11 cellular contexts compared by ENCODE assay signal in the genomic region with DNA sequence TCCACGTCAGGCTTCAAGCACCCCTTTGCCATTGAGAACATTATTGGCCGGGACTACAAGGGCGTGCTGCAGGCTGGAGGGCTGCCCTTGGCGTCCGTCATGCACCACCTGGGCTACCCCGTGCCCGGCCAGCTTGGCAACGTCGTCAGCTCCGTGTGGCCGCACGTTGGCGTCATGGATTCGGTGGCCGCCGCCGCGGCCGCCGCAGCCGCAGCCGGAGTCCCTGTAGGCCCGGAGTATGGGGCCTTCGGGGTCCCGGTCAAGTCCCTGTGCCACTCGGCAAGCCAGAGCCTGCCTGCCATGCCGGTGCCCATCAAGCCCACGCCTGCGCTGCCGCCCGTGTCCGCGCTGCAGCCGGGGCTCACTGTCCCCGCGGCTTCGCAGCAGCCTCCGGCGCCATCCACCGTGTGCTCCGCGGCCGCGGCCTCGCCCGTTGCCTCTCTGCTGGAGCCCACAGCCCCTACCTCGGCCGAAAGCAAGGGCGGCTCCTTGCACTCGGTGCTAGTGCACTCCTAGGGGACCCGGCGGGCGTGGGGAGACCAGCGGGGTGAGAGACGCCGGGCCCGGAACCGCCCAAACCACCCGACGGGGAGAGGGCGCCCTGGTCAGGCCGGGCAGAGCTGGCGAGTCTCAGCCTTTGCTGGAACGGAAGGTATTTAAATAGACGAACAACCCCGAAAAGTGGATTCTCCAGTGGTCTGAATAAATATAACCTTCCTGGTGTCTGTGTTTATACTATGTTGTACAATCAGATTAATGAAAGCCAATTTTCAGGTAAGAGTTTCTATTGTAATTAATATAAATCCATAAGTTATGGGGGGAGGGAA. TPM values are rescaled to one million over a fixed set of nuclear protein-coding genes. Genes with fewer than 3 reads are reported as not detected.
A peak's percentile ranks its signal among the peaks of the same experiment; 100 is the strongest.
DNase-seq lines count a peak whose midpoint lies in the region; ATAC-seq and TF ChIP-seq lines count a peak whose summit lies in the region.
"Had no signal": no experiment of that assay in that cellular context is flagged by ENCODE, and none has a peak within 500 bp of the region (broad histone marks: within the 10 kb centered on the region; RNA-seq: fewer than 3 reads in every experiment).

No MANE protein-coding gene starts in this region.

- DNase-seq in CD4-positive, CD25-positive, alpha-beta regulatory T cell = no peak
- DNase-seq in GM13976 (ENCODE audit: low spot score) (peak; percentile 36), natural killer cell (no peak), kidney tubule cell (ENCODE audit: low spot score) (no peak), chondrocyte (ENCODE audit: low spot score) (no peak)
- DNase-seq: RPMI8226 had no signal

- H3K9me3 ChIP-seq in CD4-positive, CD25-positive, alpha-beta regulatory T cell (ENCODE audit: control insufficient read depth in 2 of 2, low read length in 2 of 2) = no peaks in the 10 kb centered on the region

- H3K36me3 Mint-ChIP-seq in CD4-positive, CD25-positive, alpha-beta regulatory T cell = no peaks in the 10 kb centered on the region
- H3K36me3 Mint-ChIP-seq in brain = no peaks in the 10 kb centered on the region
- no peaks in the 10 kb centered on the region for H3K36me3 Mint-ChIP-seq in natural killer cell
- peaks cover 5% of the 10 kb centered on the region for H3K36me3 Mint-ChIP-seq in chondrocyte (ENCODE audit: low read depth)

- no peak overlapping the region for H3K4me3 ChIP-seq in CD4-positive, CD25-positive, alpha-beta regulatory T cell (ENCODE audit: low read depth, low read length)

- ATAC-seq in CD4-positive, CD25-positive, alpha-beta regulatory T cell (ENCODE audit: low read depth in 2 of 2) = no peak
- ATAC-seq in natural killer cell = peak in 1 of 3 donors; percentile 13
- ATAC-seq in GM18870 (IDR thresholded peaks at IDR 0.05; ENCODE audit: unreplicated experiment) = no peak
- ATAC-seq in GM21717 (IDR thresholded peaks at IDR 0.05; ENCODE audit: unreplicated experiment) = no peak

- no peak overlapping the region for H3K27ac Mint-ChIP-seq in CD4-positive, CD25-positive, alpha-beta regulatory T cell
- H3K27ac Mint-ChIP-seq in brain (no peak overlapping the region), natural killer cell (no peak overlapping the region), chondrocyte (ENCODE audit: unreplicated experiment) (no peak overlapping the region)

- intact Hi-C loops in natural killer cell (cut with micrococcal nuclease) = no loop called here

- peaks cover 0 to 38% (median 15%) of the 10 kb centered on the region in 4 donors for H3K4me1 Mint-ChIP-seq in CD4-positive, CD25-positive, alpha-beta regulatory T cell
- H3K4me1 Mint-ChIP-seq in brain (peaks cover 50% of the 10 kb centered on the region), natural killer cell (peaks cover 9% of the 10 kb centered on the region in 2 donors), chondrocyte (ENCODE audit: low read depth) (peaks cover 21% of the 10 kb centered on the region)

- in situ Hi-C loops in GM13976 (cut with MboI; ENCODE audit: low sequenced_read_pairs, unreplicated experiment) = no loop called here

- peak overlapping the region; percentile 6 to 67 (median 53) for H3K4me3 Mint-ChIP-seq in CD4-positive, CD25-positive, alpha-beta regulatory T cell
- H3K4me3 Mint-ChIP-seq in brain (peak overlapping the region; percentile 11 to 82 (median 39)), natural killer cell (peak overlapping the region; percentile 37), chondrocyte (ENCODE audit: unreplicated experiment) (no peak overlapping the region)

- H3K27ac ChIP-seq in CD4-positive, CD25-positive, alpha-beta regulatory T cell (ENCODE audit: insufficient read depth, low read length, poor library complexity, severe bottlenecking) = no peak overlapping the region

- no peak for TF ChIP-seq CTCF in GM13976 (IDR thresholded peaks at IDR 0.05; ENCODE audit: borderline replicate concordance, control extremely low read depth, extremely low read depth, insufficient read depth, missing control alignments)
- no peak for TF ChIP-seq CTCF in brain (conservative IDR thresholded peaks at IDR 0.05)
- no peak for TF ChIP-seq CTCF in natural killer cell (IDR thresholded peaks at IDR 0.05)
- TF ChIP-seq CTCF in chondrocyte (IDR thresholded peaks at IDR 0.05) = no peak

- H3K4me1 ChIP-seq in CD4-positive, CD25-positive, alpha-beta regulatory T cell (ENCODE audit: control insufficient read depth, insufficient read depth, low read length, poor library complexity, severe bottlenecking) = peaks cover 10% of the 10 kb centered on the region

- peaks cover 72% of the 10 kb centered on the region for H3K27me3 Mint-ChIP-seq in CD4-positive, CD25-positive, alpha-beta regulatory T cell
- H3K27me3 Mint-ChIP-seq in brain (peaks cover 97% of the 10 kb centered on the region), natural killer cell (ENCODE audit: low read depth in 2 of 2) (peaks cover 63 to 70% of the 10 kb centered on the region in 2 donors), chondrocyte (ENCODE audit: low read depth) (peaks cover 77% of the 10 kb centered on the region)

- H3K36me3 ChIP-seq in CD4-positive, CD25-positive, alpha-beta regulatory T cell (ENCODE audit: control insufficient read depth, insufficient read depth, low read length) = no peaks in the 10 kb centered on the region

- peaks cover 30% of the 10 kb centered on the region for H3K27me3 ChIP-seq in CD4-positive, CD25-positive, alpha-beta regulatory T cell (ENCODE audit: control insufficient read depth, insufficient read depth, low read length)

- H3K9me3 Mint-ChIP-seq in CD4-positive, CD25-positive, alpha-beta regulatory T cell = peaks cover 0 to 2% (median 0%) of the 10 kb centered on the region in 7 donors
- H3K9me3 Mint-ChIP-seq in brain (peaks cover 0 to 7% (median 0%) of the 10 kb centered on the region in 5 experiments), natural killer cell (no peaks in the 10 kb centered on the region), chondrocyte (ENCODE audit: low read depth) (no peaks in the 10 kb centered on the region)

RNA-seq across cellular contexts. Expression of gene FOXB2, which starts 1.2 kb away (rescaled TPM):
- total RNA-seq in CD4-positive, CD25-positive, alpha-beta regulatory T cell = not detected
- polyA plus RNA-seq in CD4-positive, CD25-positive, alpha-beta regulatory T cell = not detected
- 0.68 TPM for polyA plus RNA-seq in brain (ENCODE audit: insufficient read depth, low read depth, low replicate concordance)
- total RNA-seq in natural killer cell = not detected
- total RNA-seq in chondrocyte = not detected in 3 replicates
- total RNA-seq: dermis microvascular lymphatic vessel endothelial cell, skeletal muscle tissue had no signal
